In genomic region chr1:182791464-182792179, GRCh38 we compare ENCODE assay signal across 1 cellular context.
TF ChIP-seq lines count a peak whose summit lies in the region.

No MANE protein-coding gene starts in this region.

TF ChIP-seq in K562, 482 proteins besides CTCF, POLR2A, EP300 and RAD21 (continued from another document and continues in another):
- TF ChIP-seq SMAD4 (CRISPR knock-in tag; conservative IDR thresholded peaks at IDR 0.05) (peak; percentile 87), ZSCAN29 (IDR thresholded peaks at IDR 0.05) (0 out of 2 replicates have a peak, but pooled peaks have one; percentile 25), PURB (CRISPR knock-in tag; IDR thresholded peaks at IDR 0.05; ENCODE audit: low read depth) (no peak), E2F1 (CRISPR knock-in tag; IDR thresholded peaks at IDR 0.05) (no peak), PHB (CRISPR knock-in tag; IDR thresholded peaks at IDR 0.05) (no peak), POLR3A (IDR thresholded peaks at IDR 0.05; ENCODE audit: borderline replicate concordance, extremely low read depth, insufficient read depth, insufficient read length) (no peak), ZBTB5 (IDR thresholded peaks at IDR 0.05) (no peak), LCOR (CRISPR knock-in tag; IDR thresholded peaks at IDR 0.05) (peak; percentile 88; the same call in 1 of the 2 replicates), TEAD2 (tag; IDR thresholded peaks at IDR 0.05) (no peak), MXI1 (IDR thresholded peaks at IDR 0.05; ENCODE audit: low read depth, low read length) (no peak; the same call in 1 of the 2 replicates), ZNF717 (CRISPR knock-in tag; IDR thresholded peaks at IDR 0.05) (no peak), ELK1 (CRISPR knock-in tag; IDR thresholded peaks at IDR 0.05) (no peak), MAFK (IDR thresholded peaks at IDR 0.05; ENCODE audit: low read length) (peak; percentile 94), FOXP4 (CRISPR knock-in tag; IDR thresholded peaks at IDR 0.05; ENCODE audit: borderline replicate concordance) (no peak), ARID3A (IDR thresholded peaks at IDR 0.05; ENCODE audit: borderline replicate concordance, low read depth, low read length) (peak; percentile 96), NELFE (IDR thresholded peaks at IDR 0.05; ENCODE audit: insufficient read depth, insufficient read length) (no peak), ZNF3 (CRISPR knock-in tag; IDR thresholded peaks at IDR 0.05) (no peak), FUS (optimal IDR thresholded peaks at IDR 0.05; ENCODE audit: low read depth, low read length) (no peak), DIDO1 (tag; IDR thresholded peaks at IDR 0.05; ENCODE audit: low read depth) (no peak), SFPQ (IDR thresholded peaks at IDR 0.05; ENCODE audit: low read depth, low read length) (no peak), TOE1 (IDR thresholded peaks at IDR 0.05; ENCODE audit: borderline replicate concordance) (peak; percentile 68), TOE1 (CRISPR knock-in tag; IDR thresholded peaks at IDR 0.05; ENCODE audit: borderline replicate concordance, low read depth) (no peak), E2F8 (IDR thresholded peaks at IDR 0.05; ENCODE audit: low read depth, partially characterized antibody) (no peak), TBP (optimal IDR thresholded peaks at IDR 0.05; ENCODE audit: low read depth, low read length) (peak; percentile 40), THRAP3 (IDR thresholded peaks at IDR 0.05; ENCODE audit: borderline replicate concordance) (no peak), TEAD1 (CRISPR knock-in tag; IDR thresholded peaks at IDR 0.05) (peak in 1 of 2 experiments; percentile 84; a peak in 2 of 4 replicates), KAT2B (IDR thresholded peaks at IDR 0.05; ENCODE audit: low read depth, low read length) (no peak), ZNF589 (CRISPR knock-in tag; IDR thresholded peaks at IDR 0.05; ENCODE audit: low read depth) (peak; percentile 86; the same call in 1 of the 2 replicates), JUN (IDR thresholded peaks at IDR 0.05; ENCODE audit: borderline replicate concordance, low read depth, low read length) (peak; percentile 62; the same call in 1 of the 2 replicates), JUN (CRISPR knock-in tag; IDR thresholded peaks at IDR 0.05; ENCODE audit: borderline replicate concordance) (no peak), TRIM28 (IDR thresholded peaks at IDR 0.05) (no peak), RFX7 (CRISPR knock-in tag; IDR thresholded peaks at IDR 0.05) (no peak), CBFA2T2 (conservative IDR thresholded peaks at IDR 0.05) (peak; percentile 99), HNRNPUL1 (IDR thresholded peaks at IDR 0.05; ENCODE audit: low read length) (no peak), CGGBP1 (CRISPR knock-in tag; IDR thresholded peaks at IDR 0.05) (no peak), IRF2 (CRISPR knock-in tag; IDR thresholded peaks at IDR 0.05) (no peak), TRIM25 (IDR thresholded peaks at IDR 0.05; ENCODE audit: borderline replicate concordance) (no peak), CC2D1A (IDR thresholded peaks at IDR 0.05) (peak; percentile 94; the same call in 1 of the 2 replicates), ATF4 (CRISPR knock-in tag; IDR thresholded peaks at IDR 0.05) (peak; percentile 68), ZNF785 (CRISPR knock-in tag; IDR thresholded peaks at IDR 0.05) (no peak), SLC30A9 (CRISPR knock-in tag; IDR thresholded peaks at IDR 0.05) (no peak), ARID3B (CRISPR knock-in tag; IDR thresholded peaks at IDR 0.05; ENCODE audit: borderline replicate concordance) (no peak), ZNF212 (CRISPR knock-in tag; IDR thresholded peaks at IDR 0.05) (no peak), KLF16 (IDR thresholded peaks at IDR 0.05) (peak; percentile 98), ZNF408 (CRISPR knock-in tag; IDR thresholded peaks at IDR 0.05; ENCODE audit: low read depth) (no peak), CXXC5 (CRISPR knock-in tag; IDR thresholded peaks at IDR 0.05) (peak; percentile 94), ID3 (CRISPR knock-in tag; IDR thresholded peaks at IDR 0.05) (no peak), ID3 (tag; IDR thresholded peaks at IDR 0.05) (no peak), FOXP1 (CRISPR knock-in tag; IDR thresholded peaks at IDR 0.05) (no peak)
